21 cellular contexts compared by ENCODE assay signal in genomic region chr12:108888031-108888430, GRCh38. TPM values are rescaled to one million over a fixed set of nuclear protein-coding genes. Genes with fewer than 3 reads are reported as not detected.
A peak's percentile ranks its signal among the peaks of the same experiment; 100 is the strongest.
DNase-seq lines count a peak whose midpoint lies in the region; ATAC-seq, FAIRE-seq and TF ChIP-seq lines count a peak whose summit lies in the region.
"Had no signal": no experiment of that assay in that cellular context is flagged by ENCODE, and none has a peak within 500 bp of the region (broad histone marks: within the 10 kb centered on the region; RNA-seq: fewer than 3 reads in every experiment).

No MANE protein-coding gene starts in this region.

- no peaks in the 10 kb centered on the region for H3K79me2 ChIP-seq in HepG2 (ENCODE audit: insufficient read depth, low read length)

- ATAC-seq in HepG2 (no peak), left lobe of liver (peak; percentile 75)
- ATAC-seq: K562, Panc1, SK-N-SH treated with all-trans-retinoic acid at 6 μM for 48 hours had no signal

- no TSS peak for BruUV-seq in HepG2 (replicated peaks; lab: Mats Ljungman, UMichigan)

- TF ChIP-seq EP300 in HepG2 (IDR thresholded peaks at IDR 0.05; ENCODE audit: low read depth in 2 of 2, low read length in 2 of 2) (no peak), HepG2 (CRISPR knock-in tag; IDR thresholded peaks at IDR 0.05; ENCODE audit: borderline replicate concordance) (no peak)

- H3K27ac ChIP-seq in liver (ENCODE audit: low read depth in 1 of 2, low read length in 2 of 2) (peak overlapping the region; percentile 70 to 74), HepG2 (ENCODE audit: extremely low read length, insufficient read depth, low read length) (no peak overlapping the region), prostate gland (no peak overlapping the region)

- H3K9me3 ChIP-seq in liver (ENCODE audit: control insufficient read depth in 4 of 4, low read length in 3 of 4): peaks cover 0 to 4% (median 2%) of the 10 kb centered on the region in 4 donors
- peaks cover 9% of the 10 kb centered on the region; the same call in 1 of the 2 replicates for H3K9me3 ChIP-seq in HepG2 (ENCODE audit: low read length)
- H3K9me3 ChIP-seq in prostate gland: no peaks in the 10 kb centered on the region
- H3K9me3 ChIP-seq: MG63 had no signal

- H3K4me2 ChIP-seq in HepG2 (ENCODE audit: low read depth, low read length): no peak overlapping the region

- H3K27me3 ChIP-seq in liver (ENCODE audit: control insufficient read depth in 4 of 4, insufficient read depth in 4 of 4, low read length in 3 of 4) (no peaks in the 10 kb centered on the region), HepG2 (ENCODE audit: control insufficient read depth in 1 of 2, insufficient read depth in 2 of 2, low read length in 2 of 2) (no peaks in the 10 kb centered on the region), prostate gland (replicated peaks; ENCODE audit: insufficient read depth) (no peaks in the 10 kb centered on the region)
- H3K27me3 ChIP-seq: MG63 had no signal

- POLR2A ChIA-PET in HepG2 (lab: Yijun Ruan, JAX): no interaction called here

- no peak for FAIRE-seq in HepG2 (lab: Jason Lieb, UNC)
- FAIRE-seq: H54, K562 had no signal

- H4K20me1 ChIP-seq in HepG2 (ENCODE audit: insufficient read depth, low read length): no peaks in the 10 kb centered on the region

- H3K4me1 ChIP-seq in liver (ENCODE audit: control insufficient read depth in 4 of 4, insufficient read depth in 4 of 4, low read length in 3 of 4) (peaks cover 2 to 50% (median 37%) of the 10 kb centered on the region in 4 donors), HepG2 (ENCODE audit: insufficient read depth, low read length) (no peaks in the 10 kb centered on the region), prostate gland (replicated peaks) (no peaks in the 10 kb centered on the region)

- 31% methylated on average over 6 of the region's 6 CpGs for WGBS in liver
- WGBS in HepG2 (ENCODE audit: low lambda C conversion rate): 48% methylated on average over 5 of the region's 6 CpGs
- 55% methylated on average over 6 of the region's 6 CpGs for WGBS in prostate gland

- DNase-seq in HepG2 (ENCODE audit: low spot score) (no peak), NCI-H69 (lab: John Stamatoyannopoulos, UW) (peak; percentile 27), left lobe of liver (ENCODE audit: low spot score) (peak; percentile 94), pons (ENCODE audit: low spot score) (no peak), hepatic stellate cell (ENCODE audit: low spot score) (no peak), prostate gland (ENCODE audit: low spot score) (no peak)
- DNase-seq: CD4-positive, CD25-positive, alpha-beta regulatory T cell; GDM1; MG63; NCI-H1436; NCI-H1930; NCI-H2171 treated with DMSO at 0.1 percent for 48 hours; NCI-H446 treated with DMSO at 0.1 percent for 48 hours; NCI-H526 treated with DMSO at 0.1 percent for 48 hours had no signal

- H3K9ac ChIP-seq in liver (ENCODE audit: low read depth in 1 of 2, low read length in 2 of 2): no peak overlapping the region
- no peak overlapping the region for H3K9ac ChIP-seq in HepG2 (ENCODE audit: insufficient read depth, low read depth, low read length)

- in situ Hi-C loops in HepG2 (cut with HindIII; ENCODE audit: extremely low pct_ligation_motif_present, low pct_unique_long_range_greater_than_20kb): loop anchor here (10.0 kb wide), 1 partner anchor 207 kb away; the partner anchor contains the start of genes ALKBH2 and UNG

- H3K4me3 ChIP-seq in liver (ENCODE audit: low read depth in 1 of 3, low read length in 3 of 3) (no peak overlapping the region), HepG2 (replicated peaks in 1 of 3; ENCODE audit: insufficient read depth in 1 of 3, low read depth in 2 of 3, low read length in 3 of 3) (no peak overlapping the region), prostate gland (no peak overlapping the region)
- H3K4me3 ChIP-seq: K562, MG63 had no signal

- CTCF ChIA-PET in HepG2 (lab: Yijun Ruan, JAX; ENCODE audit: low intra/inter-chr PET ratio, low total read pairs): no interaction called here

- no peak overlapping the region for H2AFZ ChIP-seq in HepG2 (ENCODE audit: low read length)

- H3K36me3 ChIP-seq in liver (ENCODE audit: control insufficient read depth in 4 of 4, insufficient read depth in 3 of 4, low read depth in 1 of 4, low read length in 3 of 4) (peaks cover 0 to 21% (median 13%) of the 10 kb centered on the region in 4 donors), HepG2 (replicated peaks in 1 of 2; ENCODE audit: control insufficient read depth in 1 of 2, insufficient read depth in 2 of 2, low read length in 2 of 2) (no peaks in the 10 kb centered on the region), prostate gland (no peaks in the 10 kb centered on the region)
- H3K36me3 ChIP-seq: MG63 had no signal

- intact Hi-C loops in HepG2 (cut with micrococcal nuclease; ENCODE audit: unreplicated experiment): no loop called here
- intact Hi-C loops in prostate gland (cut with DNase I): no loop called here

- TF ChIP-seq RAD21 in liver (IDR thresholded peaks at IDR 0.05) (peak in 1 of 2 donors; percentile 35), HepG2 (CRISPR knock-in tag; IDR thresholded peaks at IDR 0.05) (no peak)

- TF ChIP-seq CTCF in liver (IDR thresholded peaks at IDR 0.05; ENCODE audit: low read depth, low read length, missing input control) (no peak), HepG2 (CRISPR knock-in tag; IDR thresholded peaks at IDR 0.05) (no peak), prostate gland (IDR thresholded peaks at IDR 0.05) (no peak)

- TF ChIP-seq POLR2A in HepG2 (IDR thresholded peaks at IDR 0.05; ENCODE audit: insufficient read depth in 1 of 2, low read depth in 2 of 2, low read length in 2 of 2): no peak
- TF ChIP-seq POLR2A in prostate gland (IDR thresholded peaks at IDR 0.05): no peak

TF ChIP-seq in liver, 16 proteins besides CTCF, POLR2A, EP300 and RAD21 (continues in another document):
- TF ChIP-seq JUND (IDR thresholded peaks at IDR 0.05) (peak in 1 of 2 donors; percentile 20), FOXA1 (IDR thresholded peaks at IDR 0.05) (no peak)

TF ChIP-seq in HepG2, 621 proteins besides CTCF, POLR2A, EP300 and RAD21 (continues in another document):
- TF ChIP-seq ZNF335 (CRISPR knock-in tag; IDR thresholded peaks at IDR 0.05): no peak

RNA-seq across cellular contexts. Expression of gene DAO, which starts 8.1 kb away (rescaled TPM):
- 10 to 100 TPM in 1 of 2 donors, under 1 TPM in 1; 0.84 to 28.3 TPM for total RNA-seq in liver
- polyA plus RNA-seq in liver: 10 to 100 TPM; 17.6 to 51.4 TPM
- total RNA-seq in HepG2 (2016; rRNA removed; fragmentation: Illumina TruSeq; extraction: Trizol): 0.82 and 1.1 TPM in 2 replicates
- 0.44 and 0.51 TPM in 2 replicates for total RNA-seq in HepG2 (2016; cell fraction: cytosol; rRNA removed; fragmentation: Illumina TruSeq; extraction: Trizol; ENCODE audit: low read depth)
- total RNA-seq in HepG2 (2016; cell fraction: insoluble cytoplasmic fraction; rRNA removed; fragmentation: Illumina TruSeq; extraction: Trizol): 0.97 and 2.2 TPM in 2 replicates
- 0.79 and 1.1 TPM in 2 replicates for total RNA-seq in HepG2 (2016; cell fraction: membrane; rRNA removed; fragmentation: Illumina TruSeq; extraction: Trizol)
- 1.0 and 1.2 TPM in 2 replicates for total RNA-seq in HepG2 (2016; cell fraction: nucleus; rRNA removed; fragmentation: Illumina TruSeq; extraction: Trizol)
- 0.34 and 0.48 TPM in 2 replicates for polyA plus RNA-seq in HepG2 (2011; rRNA removed)
- 0.64 and 0.65 TPM in 2 replicates for polyA plus RNA-seq in HepG2 (2011; cell fraction: cytosol; rRNA removed)
- polyA plus RNA-seq in HepG2 (2011; cell fraction: nucleus; rRNA removed): 0.48 and 0.59 TPM in 2 replicates
- polyA plus RNA-seq in HepG2 (2012): 0.23 and 0.43 TPM in 2 replicates
- polyA plus RNA-seq in HepG2 (2016; cell fraction: cytosol; fragmentation: Illumina TruSeq; extraction: Trizol; ENCODE audit: low read depth): 0.54 and 0.55 TPM in 2 replicates
- polyA plus RNA-seq in HepG2 (2016; cell fraction: insoluble cytoplasmic fraction; fragmentation: Illumina TruSeq; extraction: Trizol; ENCODE audit: low read depth): 1.6 and 1.7 TPM in 2 replicates
- 0.45 and 0.80 TPM in 2 replicates for polyA plus RNA-seq in HepG2 (2016; cell fraction: membrane; fragmentation: Illumina TruSeq; extraction: Trizol; ENCODE audit: low read depth)
- 1.6 and 1.7 TPM in 2 replicates for polyA plus RNA-seq in HepG2 (2016; cell fraction: nucleus; fragmentation: Illumina TruSeq; extraction: Trizol; ENCODE audit: insufficient read depth, low read depth)
- 0.68 TPM in 1 of 2 replicates, not detected in the other for polyA minus RNA-seq in HepG2 (2011; rRNA and poly(A)+ RNA removed; ENCODE audit: low replicate concordance)
- polyA minus RNA-seq in HepG2 (2011; cell fraction: cytosol; rRNA and poly(A)+ RNA removed): not detected in 2 replicates
- 0.52 TPM in 1 of 2 replicates, not detected in the other for polyA minus RNA-seq in HepG2 (2011; cell fraction: nucleus; rRNA and poly(A)+ RNA removed)
- total RNA-seq in left lobe of liver: 65.3 TPM
- total RNA-seq in prostate gland: not detected
- total RNA-seq: CD4-positive, CD25-positive, alpha-beta regulatory T cell; K562; LHCN-M2 had no signal
- polyA plus RNA-seq: BJ; CD4-positive, CD25-positive, alpha-beta regulatory T cell; K562 had no signal

RNA-seq across cellular contexts. Expression of gene SSH1, which starts 30.6 kb away (rescaled TPM):
- total RNA-seq in liver: 1 to 10 TPM; 4.7 to 8.5 TPM
- polyA plus RNA-seq in liver: 1 to 10 TPM; 4.5 to 5.6 TPM
- total RNA-seq in HepG2 (2016; rRNA removed; fragmentation: Illumina TruSeq; extraction: Trizol): 4.5 and 4.8 TPM in 2 replicates
- total RNA-seq in HepG2 (2016; cell fraction: cytosol; rRNA removed; fragmentation: Illumina TruSeq; extraction: Trizol; ENCODE audit: low read depth): 3.0 and 3.8 TPM in 2 replicates
- total RNA-seq in HepG2 (2016; cell fraction: insoluble cytoplasmic fraction; rRNA removed; fragmentation: Illumina TruSeq; extraction: Trizol): 4.2 and 4.4 TPM in 2 replicates
- total RNA-seq in HepG2 (2016; cell fraction: membrane; rRNA removed; fragmentation: Illumina TruSeq; extraction: Trizol): 7.9 and 8.2 TPM in 2 replicates
- total RNA-seq in HepG2 (2016; cell fraction: nucleus; rRNA removed; fragmentation: Illumina TruSeq; extraction: Trizol): 7.0 and 7.7 TPM in 2 replicates
- polyA plus RNA-seq in HepG2 (2011; rRNA removed): 4.3 and 4.9 TPM in 2 replicates
- polyA plus RNA-seq in HepG2 (2011; cell fraction: cytosol; rRNA removed): 3.1 TPM in 2 replicates
- 5.7 and 6.9 TPM in 2 replicates for polyA plus RNA-seq in HepG2 (2011; cell fraction: nucleus; rRNA removed)
- 3.6 and 4.3 TPM in 2 replicates for polyA plus RNA-seq in HepG2 (2012)
- 3.1 and 3.9 TPM in 2 replicates for polyA plus RNA-seq in HepG2 (2016; cell fraction: cytosol; fragmentation: Illumina TruSeq; extraction: Trizol; ENCODE audit: low read depth)
- 4.8 and 5.2 TPM in 2 replicates for polyA plus RNA-seq in HepG2 (2016; cell fraction: insoluble cytoplasmic fraction; fragmentation: Illumina TruSeq; extraction: Trizol; ENCODE audit: low read depth)
- 5.0 and 6.1 TPM in 2 replicates for polyA plus RNA-seq in HepG2 (2016; cell fraction: membrane; fragmentation: Illumina TruSeq; extraction: Trizol; ENCODE audit: low read depth)
- 5.5 and 5.7 TPM in 2 replicates for polyA plus RNA-seq in HepG2 (2016; cell fraction: nucleus; fragmentation: Illumina TruSeq; extraction: Trizol; ENCODE audit: insufficient read depth, low read depth)
- polyA minus RNA-seq in HepG2 (2011; rRNA and poly(A)+ RNA removed; ENCODE audit: low replicate concordance): 14.1 and 22.8 TPM in 2 replicates
- 4.2 and 5.0 TPM in 2 replicates for polyA minus RNA-seq in HepG2 (2011; cell fraction: cytosol; rRNA and poly(A)+ RNA removed)
- 8.1 and 8.6 TPM in 2 replicates for polyA minus RNA-seq in HepG2 (2011; cell fraction: nucleus; rRNA and poly(A)+ RNA removed)
- total RNA-seq in left lobe of liver: 18.9 TPM
- 10 to 100 TPM; 11.0 to 37.2 TPM for total RNA-seq in prostate gland

Comparison
In these comparisons a context has a peak if more than half of its experiments do, and no peak if none do; other contexts are left out.
1. H3K27ac ChIP-seq: peak in liver (2 of 2); none in HepG2 (single experiment) and prostate gland (0 of 2).
2. DNase-seq: peak in NCI-H69 (single experiment) and left lobe of liver (single experiment); none in HepG2 (single experiment), pons (single experiment), hepatic stellate cell (single experiment) and prostate gland (single experiment).